10 cellular contexts compared by ENCODE assay signal in the genomic region with DNA sequence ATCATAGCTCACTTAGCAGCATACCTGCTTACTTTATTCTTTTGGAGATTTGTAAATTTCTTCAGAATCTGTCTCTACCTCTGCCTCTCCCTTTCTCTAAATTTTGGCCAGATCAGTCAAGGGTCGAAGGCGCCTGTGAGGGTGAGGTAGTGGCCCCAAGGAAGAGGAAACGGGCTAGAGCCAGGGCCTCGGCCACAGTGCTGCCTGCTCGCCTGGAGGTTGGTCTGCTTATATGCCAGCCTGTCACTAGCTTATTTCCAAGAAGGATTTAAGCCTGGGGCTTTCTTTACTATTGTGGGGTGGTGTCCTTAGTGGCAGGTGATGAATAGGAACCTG. TPM values are rescaled to one million over a fixed set of nuclear protein-coding genes. Genes with fewer than 3 reads are reported as not detected.
DNase-seq lines count a peak whose midpoint lies in the region; TF ChIP-seq lines count a peak whose summit lies in the region.
"Had no signal": no experiment of that assay in that cellular context is flagged by ENCODE, and none has a peak within 500 bp of the region (broad histone marks: within the 10 kb centered on the region; RNA-seq: fewer than 3 reads in every experiment).

No MANE protein-coding gene starts in this region.

- H3K36me3 ChIP-seq in cardiac muscle cell (no peaks in the 10 kb centered on the region), right atrium auricular region (no peaks in the 10 kb centered on the region), MM.1S (replicated peaks; ENCODE audit: insufficient read depth, low read length) (no peaks in the 10 kb centered on the region)

- H3K4me3 Mint-ChIP-seq in chondrocyte (ENCODE audit: unreplicated experiment) (no peak overlapping the region), type B pancreatic cell (no peak overlapping the region)

- H3F3A ChIP-seq in MM.1S (ENCODE audit: insufficient read depth, low read length), result peaks cover 12% of the 10 kb centered on the region; the same call in 1 of the 2 replicates

- H4K20me1 ChIP-seq in MM.1S (ENCODE audit: insufficient read depth, low read length), result peaks cover 4% of the 10 kb centered on the region; the same call in 1 of the 2 replicates

- H3K4me1 ChIP-seq in cardiac muscle cell (ENCODE audit: low read depth) (peaks cover 7% of the 10 kb centered on the region), right atrium auricular region (peaks cover 0 to 19% of the 10 kb centered on the region in 2 donors), MM.1S (ENCODE audit: low read length) (peaks cover 8% of the 10 kb centered on the region)

- H2AFZ ChIP-seq in MM.1S (ENCODE audit: low read length), result no peak overlapping the region
- H2AFZ ChIP-seq: parathyroid adenoma had no signal

- H3K4me3 ChIP-seq in cardiac muscle cell, result no peak overlapping the region
- H3K4me3 ChIP-seq in right atrium auricular region, result no peak overlapping the region
- H3K4me3 ChIP-seq in MM.1S (ENCODE audit: low read length), result no peak overlapping the region

- TF ChIP-seq CTCF in cardiac muscle cell (IDR thresholded peaks at IDR 0.05; ENCODE audit: low read depth, low read length) (no peak), right atrium auricular region (IDR thresholded peaks at IDR 0.05) (no peak), MM.1S (IDR thresholded peaks at IDR 0.05; ENCODE audit: low read length) (no peak), chondrocyte (IDR thresholded peaks at IDR 0.05) (no peak), type B pancreatic cell (conservative IDR thresholded peaks at IDR 0.05) (no peak)

- DNase-seq in cardiac muscle cell (ENCODE audit: low read depth in 1 of 2, low spot score in 1 of 2) (no peak), right atrium auricular region (ENCODE audit: low spot score) (no peak), MM.1S (no peak), chondrocyte (ENCODE audit: low spot score) (no peak), type B pancreatic cell (ENCODE audit: extremely low spot score, unreplicated experiment) (no peak), NCI-H526 (lab: John Stamatoyannopoulos, UW) (no peak), COLO668 (lab: John Stamatoyannopoulos, UW; ENCODE audit: unreplicated experiment) (no peak)
- DNase-seq in stimulated activated CD4-positive, alpha-beta T cell treated with anti-CD3 and anti-CD28 coated beads, Interleukin-2, amount 100 ng/mL, for 24 hours, result no peak

- H3K9me3 Mint-ChIP-seq in chondrocyte (ENCODE audit: low read depth) (no peaks in the 10 kb centered on the region), type B pancreatic cell (no peaks in the 10 kb centered on the region)

- H3K27me3 Mint-ChIP-seq in chondrocyte (ENCODE audit: low read depth) (no peaks in the 10 kb centered on the region), type B pancreatic cell (no peaks in the 10 kb centered on the region)

- no peak overlapping the region for H3K9ac ChIP-seq in MM.1S (ENCODE audit: low read length)
- H3K9ac ChIP-seq: parathyroid adenoma had no signal

- peak overlapping the region; percentile 94; the same call in 1 of the 2 replicates for H3K4me2 ChIP-seq in MM.1S (ENCODE audit: low read depth, low read length)

- H3K36me3 Mint-ChIP-seq in chondrocyte (ENCODE audit: low read depth), result peaks cover 3% of the 10 kb centered on the region
- H3K36me3 Mint-ChIP-seq in type B pancreatic cell, result peaks cover under 1% of the 10 kb centered on the region

- H3K27ac Mint-ChIP-seq in chondrocyte (ENCODE audit: unreplicated experiment), result peak overlapping the region; percentile 24
- peak overlapping the region; percentile 91 for H3K27ac Mint-ChIP-seq in type B pancreatic cell

- H3K27me3 ChIP-seq in cardiac muscle cell (no peaks in the 10 kb centered on the region), right atrium auricular region (no peaks in the 10 kb centered on the region), MM.1S (replicated peaks; ENCODE audit: insufficient read depth, low read length) (no peaks in the 10 kb centered on the region)

- H3K27ac ChIP-seq in cardiac muscle cell (peak overlapping the region; percentile 34), right atrium auricular region (no peak overlapping the region), MM.1S (ENCODE audit: low read length) (no peak overlapping the region)
- H3K27ac ChIP-seq: parathyroid adenoma had no signal

- H3K9me2 ChIP-seq in MM.1S (replicated peaks; ENCODE audit: insufficient read depth, low read length), result no peaks in the 10 kb centered on the region

- H3K79me2 ChIP-seq in MM.1S (ENCODE audit: low read length), result peaks cover 69% of the 10 kb centered on the region

- H3K4me1 Mint-ChIP-seq in chondrocyte (ENCODE audit: low read depth), result peaks cover 13% of the 10 kb centered on the region
- H3K4me1 Mint-ChIP-seq in type B pancreatic cell (ENCODE audit: unreplicated experiment), result peaks cover 29% of the 10 kb centered on the region

- no peaks in the 10 kb centered on the region for H3K9me3 ChIP-seq in cardiac muscle cell (ENCODE audit: low read depth)
- no peaks in the 10 kb centered on the region for H3K9me3 ChIP-seq in right atrium auricular region
- no peaks in the 10 kb centered on the region for H3K9me3 ChIP-seq in MM.1S (replicated peaks; ENCODE audit: insufficient read depth, low read length)
- H3K9me3 ChIP-seq: lower lobe of right lung had no signal

RNA-seq across cellular contexts. Expression of a gene that starts 19.6 kb away (rescaled TPM):
- total RNA-seq in cardiac muscle cell (29.2 and 32.1 TPM in 2 replicates), right atrium auricular region (10 to 100 TPM; 13.7 to 14.5 TPM), chondrocyte (16.0 to 17.8 TPM (median 17.4 TPM) in 3 replicates), type B pancreatic cell (ENCODE audit: low replicate concordance) (22.5 and 25.3 TPM in 2 replicates)
- polyA plus RNA-seq in cardiac muscle cell, result 25.0 and 25.7 TPM in 2 replicates

RNA-seq across cellular contexts. Expression of a gene that starts 22.1 kb away (rescaled TPM):
- total RNA-seq in cardiac muscle cell, result 42.0 and 53.6 TPM in 2 replicates
- polyA plus RNA-seq in cardiac muscle cell, result 47.5 and 69.4 TPM in 2 replicates
- total RNA-seq in right atrium auricular region, result 10 to 100 TPM; 17.6 to 19.0 TPM
- 32.5 to 35.8 TPM (median 33.7 TPM) in 3 replicates for total RNA-seq in chondrocyte
- 41.6 and 52.8 TPM in 2 replicates for total RNA-seq in type B pancreatic cell (ENCODE audit: low replicate concordance)

RNA-seq across cellular contexts. Expression of a gene that starts 44.6 kb away (rescaled TPM):
- total RNA-seq in cardiac muscle cell, result 2.3 and 3.1 TPM in 2 replicates
- polyA plus RNA-seq in cardiac muscle cell, result 1.2 and 2.3 TPM in 2 replicates
- not detected for total RNA-seq in right atrium auricular region
- total RNA-seq in chondrocyte, result 0.65 TPM in 1 of 3 replicates, not detected in the others
- not detected in 2 replicates for total RNA-seq in type B pancreatic cell (ENCODE audit: low replicate concordance)
- total RNA-seq: lower lobe of right lung had no signal
